Comparison of ENCODE assay signal across 36 cellular contexts in the genomic region with DNA sequence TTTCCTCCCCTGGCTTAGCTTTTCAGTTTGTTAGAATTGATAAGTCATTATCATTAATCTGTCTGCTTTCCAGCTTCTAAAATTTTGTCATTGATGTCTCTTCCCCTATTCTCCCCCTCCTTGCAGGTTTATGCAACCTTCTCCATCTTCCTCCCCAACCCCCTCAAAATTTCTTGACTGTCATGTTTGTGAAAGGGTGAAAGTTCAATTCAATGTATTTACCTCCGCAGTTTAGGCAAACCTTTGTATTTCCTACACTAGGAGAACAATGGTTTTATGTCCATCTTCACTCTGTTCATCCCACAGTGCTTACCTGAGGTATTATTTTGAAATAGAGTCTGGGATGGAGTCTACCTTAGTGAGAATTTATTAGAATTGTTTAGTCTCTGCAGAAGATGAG.
"Had no signal": no experiment of that assay in that cellular context is flagged by ENCODE, and none has a peak within 500 bp of the region (broad histone marks: within the 10 kb centered on the region; RNA-seq: fewer than 3 reads in every experiment).

No MANE protein-coding gene starts in this region.

- FAIRE-seq: K562 had no signal

- H3K4me3 Mint-ChIP-seq: activated B cell treated with CpG ODN at 0.5 μM for 24 hours; activated CD4-positive, alpha-beta memory T cell treated with anti-CD3 and anti-CD28 coated beads for 36 hours; activated naive CD4-positive, alpha-beta T cell treated with anti-CD3 and anti-CD28 coated beads, Interleukin-2, amount 50 U/mL, for 24 hours; activated naive CD8-positive, alpha-beta T cell treated with anti-CD3 and anti-CD28 coated beads, Interleukin-2, amount 10 ng/mL, durations not matched to agents 7 days and 5 days; activated T-cell treated with anti-CD3 and anti-CD28 coated beads, Interleukin-2, amount 50 U/mL, for 72 hours; activated T-helper 17 cell treated with anti-CD3 and anti-CD28 coated beads, Interleukin-2, amount 50 U/mL, for 72 hours; central memory CD8-positive, alpha-beta T cell had no signal

- H3K4me3 ChIP-seq: ascending aorta, cardiac muscle cell, K562, PC-9 had no signal

- H3K9me3 ChIP-seq: ascending aorta had no signal

- H3K4me2 ChIP-seq: PC-9 had no signal

- H3K4me1 ChIP-seq: ascending aorta had no signal

- H3K27ac ChIP-seq: ascending aorta, cardiac muscle cell, PC-9, RWPE1, VCaP had no signal

- DNase-seq: activated B cell treated with CpG ODN at 0.5 μM for 24 hours; activated CD4-positive, alpha-beta memory T cell treated with anti-CD3 and anti-CD28 coated beads for 36 hours; activated CD4-positive, alpha-beta T cell treated with anti-CD3 and anti-CD28 coated beads for 4 hours; activated CD4-positive, alpha-beta T cell treated with anti-CD3 and anti-CD28 coated beads, Interleukin-2, amount 50 U/mL, for 1 hour; activated CD4-positive, CD25-positive, alpha-beta regulatory T cell treated with anti-CD3 and anti-CD28 coated beads, Interleukin-2, amount 50 U/mL, for 72 hours; activated CD8-positive, alpha-beta memory T cell treated with anti-CD3 and anti-CD28 coated beads, Interleukin-2, amount 50 U/mL, for 4 hours; activated effector memory CD4-positive, alpha-beta T cell treated with anti-CD3 and anti-CD28 coated beads, Interleukin-2, amount 50 U/mL, for 16 hours; activated naive CD4-positive, alpha-beta T cell; activated naive CD8-positive, alpha-beta T cell treated with anti-CD3 and anti-CD28 coated beads, Interleukin-2, amount 10 ng/mL, durations not matched to agents 7 days and 5 days; activated T-cell treated with anti-CD3 and anti-CD28 coated beads for 4 hours; activated T-cell treated with anti-CD3 and anti-CD28 coated beads, Interleukin-2, amount 50 U/mL, for 72 hours; amygdala; NCI-H1417 treated with DMSO at 0.1 percent for 48 hours; NCI-H187 treated with DMSO at 0.1 percent for 48 hours; NCI-H2081 treated with DMSO at 0.1 percent for 48 hours; NCI-H226; NCI-H446 treated with DMSO at 0.1 percent for 48 hours; NCI-H524 treated with DMSO at 0.1 percent for 48 hours; NCI-H748 treated with DMSO at 0.1 percent for 48 hours; NK-92 treated with Interleukin-12 subunit alpha and Interleukin-12 subunit beta, amount 100 ng/mL, for 24 hours; PC-9; SIG-M5; SW 1271; T-helper 1 cell; T-helper 2 cell; T-helper 9 cell had no signal

- H2AFZ ChIP-seq: PC-9 had no signal

- H3K36me3 ChIP-seq: ascending aorta, cardiac muscle cell had no signal

- H3K9me3 Mint-ChIP-seq: activated B cell treated with CpG ODN at 0.5 μM for 24 hours; activated CD4-positive, alpha-beta memory T cell treated with anti-CD3 and anti-CD28 coated beads for 36 hours; activated naive CD4-positive, alpha-beta T cell treated with anti-CD3 and anti-CD28 coated beads, Interleukin-2, amount 50 U/mL, for 24 hours; activated naive CD8-positive, alpha-beta T cell treated with anti-CD3 and anti-CD28 coated beads, Interleukin-2, amount 10 ng/mL, durations not matched to agents 7 days and 5 days; activated T-cell treated with anti-CD3 and anti-CD28 coated beads, Interleukin-2, amount 50 U/mL, for 72 hours; activated T-helper 17 cell treated with anti-CD3 and anti-CD28 coated beads, Interleukin-2, amount 50 U/mL, for 72 hours; central memory CD8-positive, alpha-beta T cell had no signal

- H3K27ac Mint-ChIP-seq: activated B cell treated with CpG ODN at 0.5 μM for 24 hours; activated CD4-positive, alpha-beta memory T cell treated with anti-CD3 and anti-CD28 coated beads for 36 hours; activated naive CD4-positive, alpha-beta T cell treated with anti-CD3 and anti-CD28 coated beads, Interleukin-2, amount 50 U/mL, for 24 hours; activated naive CD8-positive, alpha-beta T cell treated with anti-CD3 and anti-CD28 coated beads, Interleukin-2, amount 10 ng/mL, durations not matched to agents 7 days and 5 days; activated T-cell treated with anti-CD3 and anti-CD28 coated beads, Interleukin-2, amount 50 U/mL, for 72 hours; activated T-helper 17 cell treated with anti-CD3 and anti-CD28 coated beads, Interleukin-2, amount 50 U/mL, for 72 hours had no signal

- H3K4me1 Mint-ChIP-seq: activated B cell treated with CpG ODN at 0.5 μM for 24 hours; activated naive CD4-positive, alpha-beta T cell treated with anti-CD3 and anti-CD28 coated beads, Interleukin-2, amount 50 U/mL, for 24 hours; activated naive CD8-positive, alpha-beta T cell treated with anti-CD3 and anti-CD28 coated beads, Interleukin-2, amount 10 ng/mL, durations not matched to agents 7 days and 5 days; activated T-helper 17 cell treated with anti-CD3 and anti-CD28 coated beads, Interleukin-2, amount 50 U/mL, for 72 hours; central memory CD8-positive, alpha-beta T cell had no signal

- H3K27me3 ChIP-seq: ascending aorta, cardiac muscle cell had no signal

- H3K36me3 Mint-ChIP-seq: activated CD4-positive, alpha-beta memory T cell treated with anti-CD3 and anti-CD28 coated beads for 36 hours; activated naive CD4-positive, alpha-beta T cell treated with anti-CD3 and anti-CD28 coated beads, Interleukin-2, amount 50 U/mL, for 24 hours; activated naive CD8-positive, alpha-beta T cell treated with anti-CD3 and anti-CD28 coated beads, Interleukin-2, amount 10 ng/mL, durations not matched to agents 7 days and 5 days had no signal

- ATAC-seq: activated T-cell treated with anti-CD3 and anti-CD28 coated beads, Interleukin-2, amount 50 U/mL, for 72 hours; activated T-helper 17 cell treated with anti-CD3 and anti-CD28 coated beads, Interleukin-2, amount 50 U/mL, for 72 hours; K562; Right ventricle myocardium inferior; SK-N-SH treated with all-trans-retinoic acid at 6 μM for 48 hours had no signal

- H3K27me3 Mint-ChIP-seq: activated naive CD4-positive, alpha-beta T cell treated with anti-CD3 and anti-CD28 coated beads, Interleukin-2, amount 50 U/mL, for 24 hours had no signal
